In the genomic region with DNA sequence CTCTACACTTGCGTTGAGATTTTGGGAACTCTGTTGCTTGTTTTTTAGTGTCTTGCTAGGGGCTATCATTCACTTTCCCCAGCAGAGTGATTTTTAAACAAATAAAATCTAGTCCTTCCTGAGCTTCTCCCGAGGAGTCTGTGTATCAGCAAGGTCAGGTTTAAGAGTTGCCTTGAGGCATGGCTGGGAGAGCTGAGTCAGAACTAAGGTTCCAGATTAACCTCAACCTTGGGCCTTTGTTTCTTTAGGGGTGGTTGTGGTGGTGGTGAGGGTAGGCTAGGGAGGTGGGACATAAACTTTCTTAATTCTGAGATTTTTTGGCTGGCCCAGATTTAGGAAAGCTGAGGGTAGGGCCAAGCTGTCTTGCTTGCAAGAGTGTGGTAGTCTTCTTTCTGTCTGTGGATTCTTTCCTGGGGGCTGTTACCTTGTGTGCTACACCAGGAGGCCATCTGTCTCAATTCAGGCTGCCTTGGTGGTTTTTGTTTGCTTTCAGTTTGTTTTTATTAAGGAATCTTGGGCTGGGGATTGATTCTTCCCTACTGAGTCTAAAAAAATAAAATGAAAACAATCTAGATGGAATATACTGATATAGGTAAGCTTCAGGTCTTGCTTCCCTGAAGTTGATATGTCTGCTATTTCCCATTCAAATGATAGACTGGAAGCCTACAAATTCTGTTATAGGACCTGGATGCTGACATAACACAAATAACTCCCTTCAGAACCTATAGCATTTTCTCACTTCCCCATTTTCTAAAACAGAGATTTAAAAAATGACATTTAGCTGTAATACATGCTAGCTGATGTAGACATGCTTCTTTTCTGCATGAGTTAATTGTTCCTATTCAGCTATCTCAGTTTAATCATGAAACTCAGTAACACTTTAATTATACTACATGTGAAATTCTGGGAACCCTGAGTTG, we compare ENCODE assay signal across 11 cellular contexts. TPM values are rescaled to one million over a fixed set of nuclear protein-coding genes. Genes with fewer than 3 reads are reported as not detected.
DNase-seq lines count a peak whose midpoint lies in the region; ATAC-seq and TF ChIP-seq lines count a peak whose summit lies in the region.
"Had no signal": no experiment of that assay in that cellular context is flagged by ENCODE, and none has a peak within 500 bp of the region (broad histone marks: within the 10 kb centered on the region; RNA-seq: fewer than 3 reads in every experiment).

No MANE protein-coding gene starts in this region.

- H3K27me3 Mint-ChIP-seq in Caco-2 (ENCODE audit: insufficient read depth, unreplicated experiment) = peaks cover 6% of the 10 kb centered on the region
- peaks cover 16% of the 10 kb centered on the region for H3K27me3 Mint-ChIP-seq in T-helper 2 cell treated with Interferon-gamma antibody and Interleukin-4, amounts not matched to agents 5 μg/mL and 100 μg/mL, for 36 hours (ENCODE audit: low read depth)

- H3K4me2 ChIP-seq in BLaER1 treated with 17β-estradiol and CSF1 and Interleukin-3, amounts not matched to agents 10 nM and 100 nM = peak overlapping the region; percentile 19 to 75 (median 48); a peak in 21 of 22 replicates
- H3K4me2 ChIP-seq: SK-N-SH had no signal

- DNase-seq in COLO668 (lab: John Stamatoyannopoulos, UW; ENCODE audit: unreplicated experiment) (no peak), Caco-2 (no peak), HuH-7 (ENCODE audit: low spot score) (no peak)
- DNase-seq in T-helper 2 cell treated with Interferon-gamma antibody and Interleukin-4, amounts not matched to agents 5 μg/mL and 100 μg/mL, for 36 hours (ENCODE audit: low spot score) = no peak
- DNase-seq: body of pancreas, NCI-H2029 treated with DMSO at 0.1 percent for 48 hours, SK-N-SH had no signal

- no peak overlapping the region for H3K4me3 ChIP-seq in BLaER1 treated with 17β-estradiol and CSF1 and Interleukin-3, amounts not matched to agents 10 nM and 100 nM
- no peak overlapping the region for H3K4me3 ChIP-seq in Caco-2 (ENCODE audit: low read depth, low read length)
- H3K4me3 ChIP-seq: body of pancreas had no signal

- H3K27ac ChIP-seq in BLaER1 treated with 17β-estradiol and CSF1 and Interleukin-3, amounts not matched to agents 10 nM and 100 nM = peak overlapping the region in 4 of 11 experiments; percentile 11 to 36 (median 20); a peak in 4 of 22 replicates
- H3K27ac ChIP-seq: body of pancreas had no signal

- 0 out of 22 replicates have a peak, but pooled peaks cover 0 to 4% (median 0%) of the 10 kb centered on the region in 11 experiments for H3K27me3 ChIP-seq in BLaER1 treated with 17β-estradiol and CSF1 and Interleukin-3, amounts not matched to agents 10 nM and 100 nM
- no peaks in the 10 kb centered on the region for H3K27me3 ChIP-seq in Caco-2 (replicated peaks; ENCODE audit: control insufficient read depth, insufficient read depth, low read length)
- H3K27me3 ChIP-seq: body of pancreas had no signal

- ATAC-seq in GM19351 (IDR thresholded peaks at IDR 0.05; ENCODE audit: unreplicated experiment) (peak; percentile 80), HG02763 (IDR thresholded peaks at IDR 0.05; ENCODE audit: unreplicated experiment) (peak; percentile 56), HG03571 (IDR thresholded peaks at IDR 0.05; ENCODE audit: unreplicated experiment) (peak; percentile 45)
- ATAC-seq: body of pancreas had no signal

- H3K27ac Mint-ChIP-seq in Caco-2 (ENCODE audit: unreplicated experiment) = no peak overlapping the region
- H3K27ac Mint-ChIP-seq in T-helper 2 cell treated with Interferon-gamma antibody and Interleukin-4, amounts not matched to agents 5 μg/mL and 100 μg/mL, for 36 hours = no peak overlapping the region

- peaks cover 23 to 57% (median 50%) of the 10 kb centered on the region in 10 experiments for H3K4me1 ChIP-seq in BLaER1 treated with 17β-estradiol and CSF1 and Interleukin-3, amounts not matched to agents 10 nM and 100 nM
- H3K4me1 ChIP-seq in Caco-2 = no peaks in the 10 kb centered on the region
- H3K4me1 ChIP-seq: body of pancreas had no signal

- H3K9ac ChIP-seq in BLaER1 treated with 17β-estradiol and CSF1 and Interleukin-3, amounts not matched to agents 10 nM and 100 nM = no peak overlapping the region
- H3K9ac ChIP-seq: SK-N-SH had no signal

- no TSS peak for BruUV-seq in Caco-2 (replicated peaks; lab: Mats Ljungman, UMichigan)

- H3K36me3 Mint-ChIP-seq in Caco-2 (ENCODE audit: insufficient read depth, unreplicated experiment) = no peaks in the 10 kb centered on the region
- H3K36me3 Mint-ChIP-seq in T-helper 2 cell treated with Interferon-gamma antibody and Interleukin-4, amounts not matched to agents 5 μg/mL and 100 μg/mL, for 36 hours (ENCODE audit: low read depth) = no peaks in the 10 kb centered on the region

- POLR2A ChIA-PET in Caco-2 (lab: Charles Lee) = no interaction called here

- H3K9me3 ChIP-seq in BLaER1 treated with 17β-estradiol and CSF1 and Interleukin-3, amounts not matched to agents 10 nM and 100 nM (replicated peaks in 1 of 11) = peaks cover 0 to 4% (median 0%) of the 10 kb centered on the region in 11 experiments; a peak in 3 of 22 replicates
- H3K9me3 ChIP-seq in Caco-2 = no peaks in the 10 kb centered on the region
- H3K9me3 ChIP-seq: body of pancreas, SK-N-SH had no signal

- no peaks in the 10 kb centered on the region for H3K36me3 ChIP-seq in BLaER1 treated with 17β-estradiol and CSF1 and Interleukin-3, amounts not matched to agents 10 nM and 100 nM
- H3K36me3 ChIP-seq in Caco-2 (ENCODE audit: control insufficient read depth, insufficient read depth, low read length) = no peaks in the 10 kb centered on the region

- CTCF ChIA-PET in Caco-2 (lab: Charles Lee) = no interaction called here

- H4K20me1 ChIP-seq in BLaER1 treated with 17β-estradiol and CSF1 and Interleukin-3, amounts not matched to agents 10 nM and 100 nM = no peaks in the 10 kb centered on the region

- no peaks in the 10 kb centered on the region for H3K9me3 Mint-ChIP-seq in Caco-2 (ENCODE audit: unreplicated experiment)
- H3K9me3 Mint-ChIP-seq in T-helper 2 cell treated with Interferon-gamma antibody and Interleukin-4, amounts not matched to agents 5 μg/mL and 100 μg/mL, for 36 hours = no peaks in the 10 kb centered on the region

- H3K4me3 Mint-ChIP-seq in Caco-2 (ENCODE audit: unreplicated experiment) = no peak overlapping the region
- no peak overlapping the region for H3K4me3 Mint-ChIP-seq in T-helper 2 cell treated with Interferon-gamma antibody and Interleukin-4, amounts not matched to agents 5 μg/mL and 100 μg/mL, for 36 hours

- no peaks in the 10 kb centered on the region for H3K4me1 Mint-ChIP-seq in Caco-2 (ENCODE audit: low read depth, unreplicated experiment)
- H3K4me1 Mint-ChIP-seq in T-helper 2 cell treated with Interferon-gamma antibody and Interleukin-4, amounts not matched to agents 5 μg/mL and 100 μg/mL, for 36 hours (ENCODE audit: low read depth) = peaks cover 4% of the 10 kb centered on the region

- intact Hi-C loops in Caco-2 (cut with micrococcal nuclease; ENCODE audit: unreplicated experiment) = no loop called here

- no peak for TF ChIP-seq CTCF in Caco-2 (IDR thresholded peaks at IDR 0.05; ENCODE audit: insufficient read depth in 1 of 2, low read depth in 1 of 2, low read length in 1 of 2, severe bottlenecking in 1 of 2, unreplicated experiment in 1 of 2)

RNA-seq across cellular contexts. Expression of a gene that starts 5.4 kb away (rescaled TPM):
- not detected in 2 replicates for total RNA-seq in Caco-2 (2022)
- total RNA-seq: body of pancreas had no signal
